1 cellular context compared by ENCODE assay signal in genomic region chr3:45191924-45192417, GRCh38.
TF ChIP-seq lines count a peak whose summit lies in the region.

No MANE protein-coding gene starts in this region.

TF ChIP-seq in HepG2, 621 proteins besides CTCF, POLR2A, EP300 and RAD21 (continued from another document and continues in another):
- TF ChIP-seq ARID4A (CRISPR knock-in tag; IDR thresholded peaks at IDR 0.05; ENCODE audit: borderline replicate concordance) = peak; percentile 12; the same call in 1 of the 2 replicates
- no peak for TF ChIP-seq ZNF367 (CRISPR knock-in tag; IDR thresholded peaks at IDR 0.05; ENCODE audit: borderline replicate concordance)
- TF ChIP-seq HDAC2 (CRISPR knock-in tag; IDR thresholded peaks at IDR 0.05) = 0 out of 2 replicates have a peak, but pooled peaks have one; percentile 25
- peak; percentile 57; the same call in 1 of the 2 replicates for TF ChIP-seq ZNF124 (CRISPR knock-in tag; IDR thresholded peaks at IDR 0.05)
- TF ChIP-seq ZNF556 (CRISPR knock-in tag; IDR thresholded peaks at IDR 0.05; ENCODE audit: borderline replicate concordance) = peak; percentile 46; the same call in 1 of the 2 replicates
- TF ChIP-seq ASH2L (IDR thresholded peaks at IDR 0.05; ENCODE audit: insufficient read length, low read depth, low read length) = peak; percentile 64
- TF ChIP-seq ZNF580 (CRISPR knock-in tag; IDR thresholded peaks at IDR 0.05; ENCODE audit: borderline replicate concordance, low read depth) = 0 out of 2 replicates have a peak, but pooled peaks have one; percentile 14
- 0 out of 2 replicates have a peak, but pooled peaks have one; percentile 42 for TF ChIP-seq SMARCC2 (IDR thresholded peaks at IDR 0.05)
- TF ChIP-seq MED1 (CRISPR knock-in tag; IDR thresholded peaks at IDR 0.05) = no peak
- TF ChIP-seq NCOA1 (CRISPR knock-in tag; IDR thresholded peaks at IDR 0.05) = no peak
- TF ChIP-seq ZBTB43 (CRISPR knock-in tag; conservative IDR thresholded peaks at IDR 0.05) = 0 out of 2 replicates have a peak, but pooled peaks have one; percentile 40
- peak; percentile 32; the same call in 1 of the 2 replicates for TF ChIP-seq ATF2 (CRISPR knock-in tag; IDR thresholded peaks at IDR 0.05)
- no peak for TF ChIP-seq HIC2 (CRISPR knock-in tag; IDR thresholded peaks at IDR 0.05; ENCODE audit: low read depth)
- TF ChIP-seq FOXA3 (CRISPR knock-in tag; IDR thresholded peaks at IDR 0.05) = peak; percentile 87
- TF ChIP-seq CEBPG (CRISPR knock-in tag; IDR thresholded peaks at IDR 0.05) = peak; percentile 62
- peak; percentile 54; the same call in 1 of the 2 replicates for TF ChIP-seq ZNF614 (CRISPR knock-in tag; IDR thresholded peaks at IDR 0.05; ENCODE audit: borderline replicate concordance)
- no peak for TF ChIP-seq ZNF296 (CRISPR knock-in tag; conservative IDR thresholded peaks at IDR 0.05)
- TF ChIP-seq RARA (CRISPR knock-in tag; IDR thresholded peaks at IDR 0.05) = 0 out of 2 replicates have a peak, but pooled peaks have one; percentile 22
- TF ChIP-seq FOXJ3 (CRISPR knock-in tag; IDR thresholded peaks at IDR 0.05; ENCODE audit: borderline replicate concordance) = peak; percentile 55; the same call in 1 of the 2 replicates
- TF ChIP-seq ZFP1 (CRISPR knock-in tag; IDR thresholded peaks at IDR 0.05) = no peak
- TF ChIP-seq ZBTB2 (CRISPR knock-in tag; IDR thresholded peaks at IDR 0.05; ENCODE audit: low read depth) = no peak
- TF ChIP-seq CC2D1A (CRISPR knock-in tag; IDR thresholded peaks at IDR 0.05) = no peak
- TF ChIP-seq KDM5B (CRISPR knock-in tag; IDR thresholded peaks at IDR 0.05; ENCODE audit: borderline replicate concordance) = 0 out of 2 replicates have a peak, but pooled peaks have one; percentile 10
- 0 out of 2 replicates have a peak, but pooled peaks have one; percentile 36 for TF ChIP-seq FOXP4 (CRISPR knock-in tag; IDR thresholded peaks at IDR 0.05)
- no peak for TF ChIP-seq ZNF776 (CRISPR knock-in tag; IDR thresholded peaks at IDR 0.05)
- TF ChIP-seq SOX5 (CRISPR knock-in tag; IDR thresholded peaks at IDR 0.05; ENCODE audit: borderline replicate concordance) = peak; percentile 30; the same call in 1 of the 2 replicates
- no peak for TF ChIP-seq ZBTB20 (CRISPR knock-in tag; IDR thresholded peaks at IDR 0.05; ENCODE audit: borderline replicate concordance, low read depth)
- TF ChIP-seq ELF3 (CRISPR knock-in tag; IDR thresholded peaks at IDR 0.05) = peak; percentile 57
- peak; percentile 42 for TF ChIP-seq NCOA2 (CRISPR knock-in tag; IDR thresholded peaks at IDR 0.05)
- peak; percentile 89 for TF ChIP-seq DPF2 (CRISPR knock-in tag; IDR thresholded peaks at IDR 0.05; ENCODE audit: borderline replicate concordance, low read depth)
- peak; percentile 41; the same call in 1 of the 2 replicates for TF ChIP-seq KDM6A (CRISPR knock-in tag; IDR thresholded peaks at IDR 0.05; ENCODE audit: low read depth)
- no peak for TF ChIP-seq ZNF280B (CRISPR knock-in tag; IDR thresholded peaks at IDR 0.05; ENCODE audit: borderline replicate concordance)
- 0 out of 2 replicates have a peak, but pooled peaks have one; percentile 23 for TF ChIP-seq MAX (IDR thresholded peaks at IDR 0.05)
- TF ChIP-seq ZNF501 (CRISPR knock-in tag; IDR thresholded peaks at IDR 0.05) = 0 out of 2 replicates have a peak, but pooled peaks have one; percentile 29
- TF ChIP-seq REPIN1 (CRISPR knock-in tag; IDR thresholded peaks at IDR 0.05; ENCODE audit: borderline replicate concordance, low read depth) = peak; percentile 98
- TF ChIP-seq ZNF629 (CRISPR knock-in tag; conservative IDR thresholded peaks at IDR 0.05) = peak; percentile 85
- peak; percentile 54 for TF ChIP-seq FOXA1 (IDR thresholded peaks at IDR 0.05)
- TF ChIP-seq FOXA1 (CRISPR knock-in tag; IDR thresholded peaks at IDR 0.05) = peak; percentile 88
- TF ChIP-seq NFIC (IDR thresholded peaks at IDR 0.05; ENCODE audit: low read length) = 0 out of 2 replicates have a peak, but pooled peaks have one; percentile 58
- TF ChIP-seq ZNF282 (IDR thresholded peaks at IDR 0.05; ENCODE audit: partially characterized antibody) = no peak
- TF ChIP-seq NPAS2 (CRISPR knock-in tag; IDR thresholded peaks at IDR 0.05; ENCODE audit: borderline replicate concordance) = no peak
- TF ChIP-seq HNRNPL (IDR thresholded peaks at IDR 0.05; ENCODE audit: low read depth, low read length) = 0 out of 2 replicates have a peak, but pooled peaks have one; percentile 27
- no peak for TF ChIP-seq KLF13 (CRISPR knock-in tag; IDR thresholded peaks at IDR 0.05)
- peak; percentile 33; the same call in 1 of the 2 replicates for TF ChIP-seq ZNF574 (CRISPR knock-in tag; IDR thresholded peaks at IDR 0.05)
- no peak for TF ChIP-seq SOX13 (IDR thresholded peaks at IDR 0.05)
- 0 out of 4 replicates have a peak, but pooled peaks of 1 of the 2 experiments have one; percentile 35 for TF ChIP-seq SOX13 (CRISPR knock-in tag; conservative IDR thresholded peaks at IDR 0.05 in 1 of 2, IDR thresholded peaks at IDR 0.05 in 1 of 2)
- peak; percentile 78 for TF ChIP-seq HMG20A (CRISPR knock-in tag; IDR thresholded peaks at IDR 0.05; ENCODE audit: borderline replicate concordance)
- TF ChIP-seq NR2F6 (IDR thresholded peaks at IDR 0.05) = no peak
- no peak for TF ChIP-seq NR2F6 (CRISPR knock-in tag; IDR thresholded peaks at IDR 0.05)
